In genomic region chr12:55666508-55666907, GRCh38 we compare ENCODE assay signal across 20 cellular contexts. TPM values are rescaled to one million over a fixed set of nuclear protein-coding genes. Genes with fewer than 3 reads are reported as not detected.
DNase-seq lines count a peak whose midpoint lies in the region; ATAC-seq and TF ChIP-seq lines count a peak whose summit lies in the region.
"Had no signal": no experiment of that assay in that cellular context is flagged by ENCODE, and none has a peak within 500 bp of the region (broad histone marks: within the 10 kb centered on the region; RNA-seq: fewer than 3 reads in every experiment).

No MANE protein-coding gene starts in this region.

- H3K27me3 Mint-ChIP-seq in dendritic cell treated with granulocyte-macrophage colony-stimulating factor and Interleukin-4, amounts not matched to agents 40 ng/mL and 50 ng/mL, for 4 days: no peaks in the 10 kb centered on the region

- no peaks in the 10 kb centered on the region for H3K9me3 Mint-ChIP-seq in dendritic cell treated with granulocyte-macrophage colony-stimulating factor and Interleukin-4, amounts not matched to agents 40 ng/mL and 50 ng/mL, for 4 days
- H3K9me3 Mint-ChIP-seq: CD8-positive, alpha-beta memory T cell; GM23338 had no signal

- H3K27ac Mint-ChIP-seq in dendritic cell treated with granulocyte-macrophage colony-stimulating factor and Interleukin-4, amounts not matched to agents 40 ng/mL and 50 ng/mL, for 4 days: peak overlapping the region; percentile 25
- H3K27ac Mint-ChIP-seq: CD8-positive, alpha-beta memory T cell; GM23338 had no signal

- H3K4me3 Mint-ChIP-seq in dendritic cell treated with granulocyte-macrophage colony-stimulating factor and Interleukin-4, amounts not matched to agents 40 ng/mL and 50 ng/mL, for 4 days: no peak overlapping the region
- H3K4me3 Mint-ChIP-seq: CD8-positive, alpha-beta memory T cell; GM23338 had no signal

- no peak for ATAC-seq in left ventricle myocardium superior
- ATAC-seq: GM23338, HCT116, Panc1 had no signal

- intact Hi-C loops in cardiac septum (cut with DNase I) (no loop called here), left ventricle myocardium superior (cut with micrococcal nuclease) (no loop called here)
- intact Hi-C loops in dendritic cell treated with granulocyte-macrophage colony-stimulating factor and Interleukin-4, amounts not matched to agents 40 ng/mL and 50 ng/mL, for 4 days (cut with micrococcal nuclease): no loop called here

- no peak for TF ChIP-seq POLR2A in NB4 (IDR thresholded peaks at IDR 0.05; ENCODE audit: extremely low read depth, insufficient read length)

- DNase-seq in cardiac septum (ENCODE audit: low spot score): peak; percentile 12
- no peak for DNase-seq in left ventricle myocardium superior
- no peak for DNase-seq in NB4 (ENCODE audit: low read depth)
- no peak for DNase-seq in activated naive CD4-positive, alpha-beta T cell treated with Interleukin-2 at 50 U/mL for 16 hours
- DNase-seq in NCI-H1048 (lab: John Stamatoyannopoulos, UW): no peak
- no peak for DNase-seq in stimulated activated CD4-positive, alpha-beta T cell treated with anti-CD3 and anti-CD28 coated beads, Interleukin-1b, Interleukin-23, amount 100 ng/mL, for 48 hours
- no peak for DNase-seq in Ammon's horn (ENCODE audit: low spot score)
- DNase-seq: CD8-positive, alpha-beta memory T cell; EL; NCI-H1436; NCI-H2029 treated with DMSO at 0.1 percent for 48 hours; NCI-H2171; NCI-H526 had no signal

- TF ChIP-seq CTCF in NB4 (IDR thresholded peaks at IDR 0.05; ENCODE audit: low read depth, low read length): no peak

- peaks cover 7% of the 10 kb centered on the region for H3K4me1 Mint-ChIP-seq in dendritic cell treated with granulocyte-macrophage colony-stimulating factor and Interleukin-4, amounts not matched to agents 40 ng/mL and 50 ng/mL, for 4 days (ENCODE audit: low read depth)
- H3K4me1 Mint-ChIP-seq: CD8-positive, alpha-beta memory T cell; GM23338 had no signal

- peak overlapping the region; percentile 0 for H3K4me3 ChIP-seq in NB4 (ENCODE audit: low read depth, low read length)
- H3K4me3 ChIP-seq: BLaER1, GM23338, SJSA1 had no signal

- no peaks in the 10 kb centered on the region for H3K36me3 Mint-ChIP-seq in dendritic cell treated with granulocyte-macrophage colony-stimulating factor and Interleukin-4, amounts not matched to agents 40 ng/mL and 50 ng/mL, for 4 days (ENCODE audit: low read depth)
- H3K36me3 Mint-ChIP-seq: CD8-positive, alpha-beta memory T cell had no signal

RNA-seq across cellular contexts. Expression of gene OR10P1, which starts 29.8 kb away (rescaled TPM):
- total RNA-seq in cardiac septum (not detected), left ventricle myocardium superior (not detected)
- total RNA-seq: A172; CD8-positive, alpha-beta memory T cell; GM23338; SJSA1 had no signal

RNA-seq across cellular contexts. Expression of gene ITGA7, which starts 41.2 kb away (rescaled TPM):
- total RNA-seq in cardiac septum (806 TPM), left ventricle myocardium superior (488 TPM)

RNA-seq across cellular contexts. Expression of gene BLOC1S1, which starts 49.3 kb away (rescaled TPM):
- total RNA-seq in cardiac septum: 97.7 TPM
- 124 TPM for total RNA-seq in left ventricle myocardium superior

RNA-seq across cellular contexts. Expression of gene RDH5, which starts 53.7 kb away (rescaled TPM):
- 26.3 TPM for total RNA-seq in cardiac septum
- 13.5 TPM for total RNA-seq in left ventricle myocardium superior
